In genomic region chr2:173761603-173762119, GRCh38 we compare ENCODE assay signal across 16 cellular contexts.
DNase-seq lines count a peak whose midpoint lies in the region; ATAC-seq and TF ChIP-seq lines count a peak whose summit lies in the region.
"Had no signal": no experiment of that assay in that cellular context is flagged by ENCODE, and none has a peak within 500 bp of the region (broad histone marks: within the 10 kb centered on the region; RNA-seq: fewer than 3 reads in every experiment).

No MANE protein-coding gene starts in this region.

- no peaks in the 10 kb centered on the region for H3K79me2 ChIP-seq in HCT116 (ENCODE audit: insufficient read depth, low read length)

- TF ChIP-seq CTCF in HCT116 (IDR thresholded peaks at IDR 0.05 in 2 of 3, conservative IDR thresholded peaks at IDR 0.05 in 1 of 3; ENCODE audit: borderline replicate concordance in 1 of 3, insufficient read depth in 1 of 3, low read depth in 2 of 3, low read length in 2 of 3) (no peak), WTC11 (IDR thresholded peaks at IDR 0.05) (no peak)

- H3K27me3 Mint-ChIP-seq in WTC11 (ENCODE audit: low read depth), result no peaks in the 10 kb centered on the region

- H3K36me3 ChIP-seq in HCT116 (ENCODE audit: control insufficient read depth in 1 of 2, insufficient read depth in 2 of 2, low read length in 2 of 2) (no peaks in the 10 kb centered on the region), iPS-20b (ENCODE audit: insufficient read depth, low read depth, low read length) (no peaks in the 10 kb centered on the region)
- H3K36me3 ChIP-seq: BE2C had no signal

- TF ChIP-seq RAD21 in HCT116 (IDR thresholded peaks at IDR 0.05; ENCODE audit: low read depth), result no peak

- POLR2A ChIA-PET in HCT116 (lab: Charles Lee) (no interaction called here), WTC11 (lab: Charles Lee) (no interaction called here)

- H3K4me3 ChIP-seq in HCT116 (replicated peaks in 1 of 2; ENCODE audit: low read depth in 1 of 2, low read length in 2 of 2) (no peak overlapping the region), iPS-20b (ENCODE audit: low read length) (peak overlapping the region; percentile 24; the same call in 1 of the 2 replicates)
- H3K4me3 ChIP-seq: GM23248 had no signal

- H3K27ac ChIP-seq in HCT116 (ENCODE audit: low read depth, low read length) (no peak overlapping the region), iPS-20b (ENCODE audit: low read length) (peak overlapping the region; percentile 9)
- H3K27ac ChIP-seq: GM23248 had no signal

- H2AFZ ChIP-seq in HCT116 (ENCODE audit: low read depth, low read length, poor library complexity, severe bottlenecking), result no peak overlapping the region
- H2AFZ ChIP-seq: GM23248 had no signal

- H3K9ac ChIP-seq in HCT116 (ENCODE audit: low read length), result no peak overlapping the region
- peak overlapping the region; percentile 31; the same call in 1 of the 2 replicates for H3K9ac ChIP-seq in iPS-20b (ENCODE audit: low read depth, low read length)
- H3K9ac ChIP-seq: GM23248 had no signal

- H3K27me3 ChIP-seq in HCT116 (ENCODE audit: insufficient read depth, low read length) (no peaks in the 10 kb centered on the region), iPS-20b (ENCODE audit: insufficient read depth, low read length) (no peaks in the 10 kb centered on the region)
- H3K27me3 ChIP-seq: BE2C had no signal

- DNase-seq in HCT116 (ENCODE audit: low read depth, low spot score), result no peak
- no peak for DNase-seq in WTC11 (ENCODE audit: low spot score)
- DNase-seq in NCI-H345 treated with DMSO at 0.1 percent for 48 hours (lab: John Stamatoyannopoulos, UW; ENCODE audit: unreplicated experiment), result no peak
- DNase-seq in retina, result no peak
- DNase-seq in AG08395 (ENCODE audit: low spot score), result no peak
- DNase-seq: BE2C; C1 segment of cervical spinal cord; Caco-2; CD4-positive, CD25-positive, alpha-beta regulatory T cell; CD8-positive, alpha-beta memory T cell; GM23248; H7; KBM-7 had no signal

- intact Hi-C loops in HCT116 (cut with micrococcal nuclease), result no loop called here

- CTCF ChIA-PET in HCT116 (lab: Charles Lee) (no interaction called here), WTC11 (lab: Charles Lee) (interaction anchor here (0.7 to 1.1 kb wide), 2 partner anchors 9 to 794 kb away, joined by 3 read pairs; no protein-coding TSS in a partner anchor)

- peaks cover 51% of the 10 kb centered on the region for H3K4me1 Mint-ChIP-seq in WTC11
- H3K4me1 Mint-ChIP-seq: CD4-positive, CD25-positive, alpha-beta regulatory T cell; CD8-positive, alpha-beta memory T cell; IgD-negative memory B cell had no signal

- H3K27ac Mint-ChIP-seq in WTC11, result peak overlapping the region; percentile 84
- H3K27ac Mint-ChIP-seq: CD8-positive, alpha-beta memory T cell had no signal

- H3K9me3 ChIP-seq in HCT116 (ENCODE audit: control insufficient read depth in 1 of 2, insufficient read depth in 1 of 2, low read depth in 1 of 2, low read length in 2 of 2), result no peaks in the 10 kb centered on the region
- H3K9me3 ChIP-seq in iPS-20b (ENCODE audit: insufficient read depth, low read depth, low read length), result no peaks in the 10 kb centered on the region
- H3K9me3 ChIP-seq: BE2C, Caco-2 had no signal

- H3K9me3 Mint-ChIP-seq in WTC11, result no peaks in the 10 kb centered on the region
- H3K9me3 Mint-ChIP-seq: CD8-positive, alpha-beta memory T cell had no signal

- peak overlapping the region; percentile 24; the same call in 1 of the 2 replicates for H3K4me3 Mint-ChIP-seq in WTC11
- H3K4me3 Mint-ChIP-seq: CD4-positive, CD25-positive, alpha-beta regulatory T cell; CD8-positive, alpha-beta memory T cell; IgD-negative memory B cell had no signal

- no peaks in the 10 kb centered on the region for H3K4me1 ChIP-seq in HCT116 (ENCODE audit: control insufficient read depth in 1 of 2, insufficient read depth in 2 of 2, low read length in 2 of 2)
- peaks cover 27% of the 10 kb centered on the region; the same call in 1 of the 2 replicates for H3K4me1 ChIP-seq in iPS-20b (ENCODE audit: insufficient read depth, low read length)
- H3K4me1 ChIP-seq: BE2C, Caco-2 had no signal

- no peak overlapping the region for H3K4me2 ChIP-seq in HCT116 (ENCODE audit: low read length)

- no TSS peak for BruUV-seq in HCT116 (replicated peaks; lab: Mats Ljungman, UMichigan)

- H3K36me3 Mint-ChIP-seq in WTC11, result no peaks in the 10 kb centered on the region
- H3K36me3 Mint-ChIP-seq: CD4-positive, CD25-positive, alpha-beta regulatory T cell; CD8-positive, alpha-beta memory T cell; IgD-negative memory B cell had no signal

- TF ChIP-seq POLR2A in HCT116 (IDR thresholded peaks at IDR 0.05; ENCODE audit: borderline replicate concordance, extremely low read depth, insufficient read depth, insufficient read length), result no peak

- no peaks in the 10 kb centered on the region for H4K20me1 ChIP-seq in HCT116 (ENCODE audit: insufficient read depth)

- H3K9me2 ChIP-seq in HCT116 (ENCODE audit: insufficient read depth), result no peaks in the 10 kb centered on the region

- ATAC-seq in HCT116 (no peak), WTC11 (peak; percentile 81), HG02885 (IDR thresholded peaks at IDR 0.05; ENCODE audit: poor library complexity, unreplicated experiment) (no peak)

- RAD21 ChIA-PET in HCT116 (lab: Charles Lee; ENCODE audit: low non-redundant PET in 1 of 2, low total read pairs in 2 of 2, uncharacterized antibody in 2 of 2, unreplicated experiment in 2 of 2), result no interaction called here

TF ChIP-seq in HCT116, 20 proteins besides CTCF, POLR2A, EP300 and RAD21:
- TF ChIP-seq, protein P1, sequence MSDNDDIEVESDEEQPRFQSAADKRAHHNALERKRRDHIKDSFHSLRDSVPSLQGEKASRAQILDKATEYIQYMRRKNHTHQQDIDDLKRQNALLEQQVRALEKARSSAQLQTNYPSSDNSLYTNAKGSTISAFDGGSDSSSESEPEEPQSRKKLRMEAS (IDR thresholded peaks at IDR 0.05), result no peak
- 0 out of 2 replicates have a peak, but pooled peaks have one; percentile 8 for TF ChIP-seq ELF1 (IDR thresholded peaks at IDR 0.05; ENCODE audit: borderline replicate concordance, low read depth)

TF ChIP-seq in WTC11, 78 proteins besides CTCF, POLR2A, EP300 and RAD21:
- TF ChIP-seq TEAD1 (CRISPR knock-in tag; IDR thresholded peaks at IDR 0.05), result 0 out of 2 replicates have a peak, but pooled peaks have one; percentile 48
- no peak for TF ChIP-seq ESRRA (CRISPR knock-in tag; IDR thresholded peaks at IDR 0.05; ENCODE audit: borderline replicate concordance)
